Comparison of ENCODE assay signal across 9 cellular contexts in genomic region chr19:33420821-33421220, GRCh38.
"Had no signal": no experiment of that assay in that cellular context is flagged by ENCODE, and none has a peak within 500 bp of the region (broad histone marks: within the 10 kb centered on the region; RNA-seq: fewer than 3 reads in every experiment).

No MANE protein-coding gene starts in this region.

- H3K9me3 ChIP-seq: HAP-1 had no signal

- H3K4me3 ChIP-seq: HAP-1, K562 had no signal

- H3K36me3 ChIP-seq: HAP-1 had no signal

- H3K4me1 ChIP-seq: HAP-1 had no signal

- FAIRE-seq: K562 had no signal

- ATAC-seq: HCT116, K562 had no signal

- DNase-seq: GOT3, H7, HFFc6, IMR-90, KG1 had no signal

- H3K27ac ChIP-seq: HL-60 had no signal
